22 cellular contexts compared by ENCODE assay signal in the genomic region with DNA sequence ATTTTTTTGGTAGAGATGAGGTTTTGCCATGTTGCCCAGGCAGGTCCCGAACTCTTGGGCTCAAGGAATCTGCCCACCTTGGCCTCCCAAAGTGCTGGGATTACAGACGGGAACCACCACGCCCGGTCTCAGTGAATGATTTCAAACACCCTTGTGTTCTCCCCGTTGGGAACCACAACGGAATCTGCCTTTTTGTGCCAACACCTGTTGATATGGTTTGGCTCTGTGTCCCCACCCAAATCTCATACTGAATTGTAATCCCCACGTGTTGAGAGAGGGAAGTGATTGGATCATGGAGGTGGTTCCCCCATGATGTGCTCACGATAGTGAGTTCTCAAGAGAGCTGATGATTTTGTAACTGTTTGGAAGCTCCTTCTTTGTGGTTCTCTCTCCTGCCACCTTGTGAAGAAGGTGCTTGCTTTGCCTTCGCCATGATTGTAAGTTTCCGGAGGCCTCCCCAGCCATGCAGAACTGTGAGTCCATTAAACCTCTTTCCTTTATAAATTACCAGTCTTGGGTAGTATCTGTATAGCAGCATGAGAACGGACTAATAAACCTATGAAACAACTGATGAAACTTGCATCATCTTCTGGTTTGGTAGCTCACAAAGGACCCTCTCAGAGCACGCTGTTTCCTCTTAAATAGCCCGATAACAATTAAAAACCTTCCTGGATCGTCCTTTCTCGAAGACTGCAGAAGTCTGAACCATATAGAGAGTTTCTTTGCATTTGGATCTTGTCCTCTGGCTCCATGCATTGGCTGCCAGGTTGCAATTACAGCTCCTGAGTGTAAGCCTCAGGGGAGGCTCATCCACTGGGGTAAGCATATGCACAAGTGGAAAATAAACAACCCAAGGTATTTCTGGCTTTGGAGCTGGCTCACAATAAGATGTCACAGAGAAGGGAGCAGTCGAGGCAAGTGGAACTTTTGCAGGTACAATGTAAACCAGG.
"Had no signal": no experiment of that assay in that cellular context is flagged by ENCODE, and none has a peak within 500 bp of the region (broad histone marks: within the 10 kb centered on the region; RNA-seq: fewer than 3 reads in every experiment).

No MANE protein-coding gene starts in this region.

- DNase-seq: activated CD4-positive, alpha-beta T cell treated with anti-CD3 and anti-CD28 coated beads for 48 hours; activated CD4-positive, alpha-beta T cell treated with anti-CD3 and anti-CD28 coated beads, Interleukin-2, amount 50 U/mL, for 48 hours; activated CD8-positive, alpha-beta memory T cell treated with anti-CD3 and anti-CD28 coated beads for 24 hours; activated effector memory CD4-positive, alpha-beta T cell treated with anti-CD3 and anti-CD28 coated beads, Interleukin-2, amount 50 U/mL, for 16 hours; activated naive CD4-positive, alpha-beta T cell treated with anti-CD3 and anti-CD28 coated beads for 36 hours; amniotic stem cell; brain microvascular endothelial cell; dorsolateral prefrontal cortex; effector memory CD4-positive, alpha-beta T cell; hippocampal formation; midbrain; naive thymus-derived CD8-positive, alpha-beta T cell; occipital lobe; spleen; stimulated activated naive CD4-positive, alpha-beta T cell; testis; transverse colon had no signal

- H3K9ac ChIP-seq: neural progenitor cell, parathyroid adenoma had no signal

- H3K27me3 ChIP-seq: brain microvascular endothelial cell, gastroesophageal sphincter, neural progenitor cell, right atrium auricular region, testis, transverse colon had no signal

- ATAC-seq: gastroesophageal sphincter; naive thymus-derived CD8-positive, alpha-beta T cell had no signal

- H3K9me3 Mint-ChIP-seq: activated naive CD4-positive, alpha-beta T cell treated with anti-CD3 and anti-CD28 coated beads for 36 hours had no signal

- H3K36me3 Mint-ChIP-seq: neural progenitor cell had no signal

- H3K36me3 ChIP-seq: brain microvascular endothelial cell, gastroesophageal sphincter, neural progenitor cell, right atrium auricular region, spleen, transverse colon had no signal

- H3K27ac ChIP-seq: brain microvascular endothelial cell, coronary artery, dorsolateral prefrontal cortex, gastroesophageal sphincter, neural progenitor cell, parathyroid adenoma, right atrium auricular region, spleen, testis, transverse colon had no signal

- H3K27ac Mint-ChIP-seq: activated naive CD4-positive, alpha-beta T cell treated with anti-CD3 and anti-CD28 coated beads for 36 hours; naive thymus-derived CD8-positive, alpha-beta T cell had no signal

- H3K4me3 Mint-ChIP-seq: activated naive CD4-positive, alpha-beta T cell treated with anti-CD3 and anti-CD28 coated beads for 36 hours; naive thymus-derived CD8-positive, alpha-beta T cell; neural progenitor cell had no signal

- H3K9me3 ChIP-seq: gastroesophageal sphincter, right atrium auricular region, spleen, testis, transverse colon had no signal

- H3K4me1 ChIP-seq: gastroesophageal sphincter, parathyroid adenoma, spleen, testis, transverse colon had no signal

- H3K4me3 ChIP-seq: coronary artery, dorsolateral prefrontal cortex, gastroesophageal sphincter, neural progenitor cell, right atrium auricular region, spleen, testis, transverse colon had no signal
